In genomic region chr17:43581581-43581980, GRCh38 we compare ENCODE assay signal across 23 cellular contexts.
"Had no signal": no experiment of that assay in that cellular context is flagged by ENCODE, and none has a peak within 500 bp of the region (broad histone marks: within the 10 kb centered on the region; RNA-seq: fewer than 3 reads in every experiment).

No MANE protein-coding gene starts in this region.

- ATAC-seq: effector memory CD8-positive, alpha-beta T cell had no signal

- DNase-seq: activated CD4-positive, CD25-positive, alpha-beta regulatory T cell treated with anti-CD3 and anti-CD28 coated beads, Interleukin-2, amount 50 U/mL, for 72 hours; activated CD8-positive, alpha-beta memory T cell treated with anti-CD3 and anti-CD28 coated beads for 24 hours; activated CD8-positive, alpha-beta memory T cell treated with anti-CD3 and anti-CD28 coated beads, Interleukin-2, amount 50 U/mL, for 48 hours; activated effector memory CD4-positive, alpha-beta T cell treated with anti-CD3 and anti-CD28 coated beads, Interleukin-2, amount 50 U/mL, for 16 hours; activated naive CD4-positive, alpha-beta T cell treated with anti-CD3 and anti-CD28 coated beads, Interleukin-2, amount 50 U/mL, for 16 hours; activated T-cell treated with anti-CD3 and anti-CD28 coated beads, Interleukin-2, amount 50 U/mL, for 48 hours; aorta; effector memory CD8-positive, alpha-beta T cell; esophagus squamous epithelium; occipital lobe; posterior cingulate gyrus; retina; stimulated activated CD4-positive, alpha-beta T cell treated with anti-CD3 and anti-CD28 coated beads, Interleukin-15, amount 100 ng/mL, for 24 hours; stimulated activated CD4-positive, alpha-beta T cell treated with anti-CD3 and anti-CD28 coated beads, Interleukin-2, amount 100 ng/mL, for 48 hours had no signal

- H3K4me3 Mint-ChIP-seq: effector memory CD8-positive, alpha-beta T cell; mesothelial cell of epicardium; stimulated activated naive CD8-positive, alpha-beta T cell treated with anti-CD3 and anti-CD28 coated beads, Interleukin-15, Interleukin-2, amounts not matched to agents 100 ng/mL and 50 ng/mL, for 24 hours; T-helper 1 cell treated with Interleukin-12 subunit alpha and Interleukin-12 subunit beta and Interleukin-4 antibody, amounts not matched to agents 30 μg/mL and 1 μg/mL, for 36 hours; type B pancreatic cell had no signal

- H3K36me3 Mint-ChIP-seq: mesothelial cell of epicardium, type B pancreatic cell had no signal

- H3K9me3 Mint-ChIP-seq: effector memory CD8-positive, alpha-beta T cell; mesothelial cell of epicardium; stimulated activated naive CD8-positive, alpha-beta T cell treated with anti-CD3 and anti-CD28 coated beads, Interleukin-15, Interleukin-2, amounts not matched to agents 100 ng/mL and 50 ng/mL, for 24 hours; T-helper 1 cell treated with Interleukin-12 subunit alpha and Interleukin-12 subunit beta and Interleukin-4 antibody, amounts not matched to agents 30 μg/mL and 1 μg/mL, for 36 hours; type B pancreatic cell had no signal

- H3K9me3 ChIP-seq: breast epithelium, esophagus squamous epithelium, suprapubic skin had no signal

- H3K27me3 ChIP-seq: breast epithelium, esophagus squamous epithelium, hepatocyte, suprapubic skin had no signal

- H3K27ac Mint-ChIP-seq: effector memory CD8-positive, alpha-beta T cell; mesothelial cell of epicardium; stimulated activated naive CD8-positive, alpha-beta T cell treated with anti-CD3 and anti-CD28 coated beads, Interleukin-15, Interleukin-2, amounts not matched to agents 100 ng/mL and 50 ng/mL, for 24 hours; T-helper 1 cell treated with Interleukin-12 subunit alpha and Interleukin-12 subunit beta and Interleukin-4 antibody, amounts not matched to agents 30 μg/mL and 1 μg/mL, for 36 hours; type B pancreatic cell had no signal

- H3K36me3 ChIP-seq: breast epithelium, esophagus squamous epithelium, suprapubic skin had no signal

- H3K27ac ChIP-seq: hepatocyte, suprapubic skin, VCaP had no signal

- H3K4me3 ChIP-seq: breast epithelium, esophagus squamous epithelium, hepatocyte, lung, suprapubic skin had no signal
